In the genomic region with DNA sequence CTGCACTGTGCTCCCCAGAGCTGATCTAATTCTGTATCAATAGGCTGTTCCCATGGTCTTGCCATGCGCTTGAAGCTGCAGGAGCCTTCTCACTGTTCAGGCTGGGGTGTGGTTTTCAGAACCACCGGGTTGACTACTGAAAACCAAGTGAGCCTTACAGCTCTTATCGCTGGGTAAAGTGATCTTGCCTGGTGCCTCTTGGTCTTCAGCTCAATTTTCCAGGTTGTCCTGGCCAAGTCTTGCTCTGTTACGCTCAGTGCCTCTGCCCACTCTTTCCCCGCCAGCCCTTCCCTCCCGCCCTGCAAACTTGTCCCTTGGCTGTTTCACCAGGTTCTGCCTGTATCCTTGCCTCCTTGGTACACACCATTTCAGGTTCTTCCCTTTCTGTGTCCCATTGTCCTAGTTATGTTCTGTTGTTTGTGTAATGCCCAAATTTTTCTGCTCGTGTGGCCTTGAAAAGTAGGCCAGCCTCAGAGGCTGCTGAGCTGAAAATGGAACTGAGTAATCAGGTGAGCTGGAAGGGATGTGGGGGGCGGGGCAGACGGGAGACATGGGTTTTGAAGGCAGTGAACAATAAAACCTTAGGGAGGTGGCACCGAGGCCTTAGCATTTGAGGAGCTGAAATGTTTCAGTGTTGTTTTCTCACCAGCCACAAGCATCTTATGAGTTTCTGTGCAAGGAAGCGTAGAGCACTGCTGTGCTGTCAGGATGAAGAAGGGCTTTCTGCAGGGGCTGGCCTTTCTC, we compare ENCODE assay signal across 13 cellular contexts. TPM values are rescaled to one million over a fixed set of nuclear protein-coding genes. Genes with fewer than 3 reads are reported as not detected.
DNase-seq lines count a peak whose midpoint lies in the region; ATAC-seq and TF ChIP-seq lines count a peak whose summit lies in the region.
"Had no signal": no experiment of that assay in that cellular context is flagged by ENCODE, and none has a peak within 500 bp of the region (broad histone marks: within the 10 kb centered on the region; RNA-seq: fewer than 3 reads in every experiment).

No MANE protein-coding gene starts in this region.

- no peak for TF ChIP-seq CTCF in neural crest cell (conservative IDR thresholded peaks at IDR 0.05)

- intact Hi-C loops in activated CD4-positive, alpha-beta T cell treated with anti-CD3 and anti-CD28 coated beads for 36 hours (cut with DNase I, micrococcal nuclease): no loop called here

- H3K27ac Mint-ChIP-seq in activated CD4-positive, alpha-beta T cell treated with anti-CD3 and anti-CD28 coated beads for 36 hours: peak overlapping the region; percentile 72
- H3K27ac Mint-ChIP-seq in activated T-helper 17 cell treated with anti-CD3 and anti-CD28 coated beads, Interleukin-2, amount 50 U/mL, for 72 hours: peak overlapping the region; percentile 80
- peak overlapping the region; percentile 50 for H3K27ac Mint-ChIP-seq in neural crest cell (ENCODE audit: unreplicated experiment)

- H3K36me3 Mint-ChIP-seq in activated CD4-positive, alpha-beta T cell treated with anti-CD3 and anti-CD28 coated beads for 36 hours (ENCODE audit: low read depth): peaks cover 65% of the 10 kb centered on the region
- peaks cover 95% of the 10 kb centered on the region for H3K36me3 Mint-ChIP-seq in activated T-helper 17 cell treated with anti-CD3 and anti-CD28 coated beads, Interleukin-2, amount 50 U/mL, for 72 hours (ENCODE audit: low read depth)
- H3K36me3 Mint-ChIP-seq in neural crest cell (ENCODE audit: low read depth): peaks cover 12% of the 10 kb centered on the region

- DNase-seq in activated CD4-positive, alpha-beta T cell treated with anti-CD3 and anti-CD28 coated beads for 36 hours: peak; percentile 60
- DNase-seq in activated CD4-positive, alpha-beta T cell treated with anti-CD3 and anti-CD28 coated beads for 1 hour: no peak
- DNase-seq in neural crest cell (ENCODE audit: low read depth, low spot score) (no peak), putamen (ENCODE audit: low spot score) (no peak), AG20443 (ENCODE audit: low spot score) (no peak), NCI-H187 treated with DMSO at 0.1 percent for 48 hours (lab: John Stamatoyannopoulos, UW) (no peak)
- DNase-seq: anterior cingulate cortex, GF-D8, NCI-H1930, NCI-H526, RPMI8226 had no signal

- POLR2A ChIA-PET in activated CD4-positive, alpha-beta T cell treated with anti-CD3 and anti-CD28 coated beads for 36 hours (lab: Charles Lee): interaction anchor here (0.7 to 1.9 kb wide), 2 partner anchors 10 to 316 kb away, joined by 3 to 7 read pairs; no protein-coding TSS in a partner anchor

- ATAC-seq in activated CD4-positive, alpha-beta T cell treated with anti-CD3 and anti-CD28 coated beads for 36 hours: no peak
- ATAC-seq in GM19468 (IDR thresholded peaks at IDR 0.05; ENCODE audit: extremely low read depth, unreplicated experiment): peak; percentile 46
- peak; percentile 74 for ATAC-seq in activated T-helper 17 cell treated with anti-CD3 and anti-CD28 coated beads, Interleukin-2, amount 50 U/mL, for 72 hours (replicated peaks)

- no peak overlapping the region for H3K4me3 Mint-ChIP-seq in activated CD4-positive, alpha-beta T cell treated with anti-CD3 and anti-CD28 coated beads for 36 hours
- H3K4me3 Mint-ChIP-seq in activated T-helper 17 cell treated with anti-CD3 and anti-CD28 coated beads, Interleukin-2, amount 50 U/mL, for 72 hours: peak overlapping the region; percentile 75
- no peak overlapping the region for H3K4me3 Mint-ChIP-seq in neural crest cell

- H3K27me3 Mint-ChIP-seq in activated CD4-positive, alpha-beta T cell treated with anti-CD3 and anti-CD28 coated beads for 36 hours: no peaks in the 10 kb centered on the region
- no peaks in the 10 kb centered on the region for H3K27me3 Mint-ChIP-seq in activated T-helper 17 cell treated with anti-CD3 and anti-CD28 coated beads, Interleukin-2, amount 50 U/mL, for 72 hours
- H3K27me3 Mint-ChIP-seq in neural crest cell (ENCODE audit: low read depth): no peaks in the 10 kb centered on the region

- CTCF ChIA-PET in activated CD4-positive, alpha-beta T cell treated with anti-CD3 and anti-CD28 coated beads for 36 hours (lab: Charles Lee): interaction anchor here (0.6 to 3.8 kb wide), 4 partner anchors 11 to 400 kb away, joined by 3 to 37 read pairs (median 4); partner anchors contain the start of gene PEX26

- no peaks in the 10 kb centered on the region for H3K9me3 Mint-ChIP-seq in activated CD4-positive, alpha-beta T cell treated with anti-CD3 and anti-CD28 coated beads for 36 hours (ENCODE audit: low read depth)
- H3K9me3 Mint-ChIP-seq in activated T-helper 17 cell treated with anti-CD3 and anti-CD28 coated beads, Interleukin-2, amount 50 U/mL, for 72 hours: no peaks in the 10 kb centered on the region
- H3K9me3 Mint-ChIP-seq in neural crest cell: no peaks in the 10 kb centered on the region

- H3K4me1 Mint-ChIP-seq in activated CD4-positive, alpha-beta T cell treated with anti-CD3 and anti-CD28 coated beads for 36 hours: peaks cover 40% of the 10 kb centered on the region
- H3K4me1 Mint-ChIP-seq in activated T-helper 17 cell treated with anti-CD3 and anti-CD28 coated beads, Interleukin-2, amount 50 U/mL, for 72 hours: peaks cover 33% of the 10 kb centered on the region
- no peaks in the 10 kb centered on the region for H3K4me1 Mint-ChIP-seq in neural crest cell

RNA-seq across cellular contexts. Expression of gene PEX26, which starts 11.2 kb away (rescaled TPM):
- 10 to 100 TPM; 50.7 to 58.0 TPM for total RNA-seq in activated CD4-positive, alpha-beta T cell treated with anti-CD3 and anti-CD28 coated beads for 36 hours
- 10 to 100 TPM; 53.4 to 70.5 TPM for total RNA-seq in activated T-helper 17 cell treated with anti-CD3 and anti-CD28 coated beads, Interleukin-2, amount 50 U/mL, for 72 hours
- 44.9 and 46.0 TPM in 2 replicates for total RNA-seq in neural crest cell

RNA-seq across cellular contexts. Expression of gene TUBA8, which starts 21.6 kb away (rescaled TPM):
- total RNA-seq in activated CD4-positive, alpha-beta T cell treated with anti-CD3 and anti-CD28 coated beads for 36 hours: 1 to 10 TPM; 1.9 to 2.6 TPM
- 1 to 10 TPM; 4.7 to 6.6 TPM for total RNA-seq in activated T-helper 17 cell treated with anti-CD3 and anti-CD28 coated beads, Interleukin-2, amount 50 U/mL, for 72 hours
- 2.0 and 2.8 TPM in 2 replicates for total RNA-seq in neural crest cell
